ENCODE assay signal across 23 cellular contexts in genomic region chr17:79981661-79982101, GRCh38. TPM values are rescaled to one million over a fixed set of nuclear protein-coding genes. Genes with fewer than 3 reads are reported as not detected.
DNase-seq lines count a peak whose midpoint lies in the region; ATAC-seq and TF ChIP-seq lines count a peak whose summit lies in the region.
"Had no signal": no experiment of that assay in that cellular context is flagged by ENCODE, and none has a peak within 500 bp of the region (broad histone marks: within the 10 kb centered on the region; RNA-seq: fewer than 3 reads in every experiment).

No MANE protein-coding gene starts in this region.

- H3K4me1 ChIP-seq in mucosa of descending colon (ENCODE audit: low read depth): peaks cover 2% of the 10 kb centered on the region
- peaks cover 8% of the 10 kb centered on the region for H3K4me1 ChIP-seq in upper lobe of right lung
- H3K4me1 ChIP-seq: uterus had no signal

- H3K9me3 ChIP-seq in mucosa of descending colon (no peaks in the 10 kb centered on the region), upper lobe of right lung (no peaks in the 10 kb centered on the region)
- H3K9me3 ChIP-seq: BLaER1, neutrophil, uterus had no signal

- ATAC-seq in Right ventricle myocardium inferior (no peak), left ventricle myocardium superior (no peak), mucosa of descending colon (no peak), upper lobe of right lung (no peak), HG02642 (IDR thresholded peaks at IDR 0.05; ENCODE audit: poor library complexity, unreplicated experiment) (no peak), GM21526 (IDR thresholded peaks at IDR 0.05; ENCODE audit: low FRiP score, unreplicated experiment) (no peak)
- ATAC-seq: GM12878, Panc1 had no signal

- H3K27me3 ChIP-seq in dorsolateral prefrontal cortex: no peaks in the 10 kb centered on the region
- no peaks in the 10 kb centered on the region for H3K27me3 ChIP-seq in upper lobe of right lung
- H3K27me3 ChIP-seq: BLaER1, uterus had no signal

- H3K36me3 ChIP-seq in mucosa of descending colon (ENCODE audit: low read depth): no peaks in the 10 kb centered on the region
- no peaks in the 10 kb centered on the region for H3K36me3 ChIP-seq in upper lobe of right lung
- H3K36me3 ChIP-seq: BLaER1, neutrophil, uterus had no signal

- no peak overlapping the region for H3K4me3 ChIP-seq in dorsolateral prefrontal cortex
- no peak overlapping the region for H3K4me3 ChIP-seq in mucosa of descending colon
- no peak overlapping the region for H3K4me3 ChIP-seq in upper lobe of right lung
- H3K4me3 ChIP-seq: BLaER1, GM12878, uterus had no signal

- intact Hi-C loops in Right ventricle myocardium inferior (cut with DNase I): no loop called here
- intact Hi-C loops in left ventricle myocardium superior (cut with micrococcal nuclease): no loop called here
- intact Hi-C loops in dorsolateral prefrontal cortex (cut with DNase I): no loop called here
- intact Hi-C loops in mucosa of descending colon (cut with DNase I, micrococcal nuclease): loop anchor here in 1 of 2 donors (10.0 kb wide), 1 partner anchor 137 kb away; no protein-coding TSS in a partner anchor
- intact Hi-C loops in upper lobe of right lung (cut with DNase I): no loop called here

- TF ChIP-seq CTCF in dorsolateral prefrontal cortex (IDR thresholded peaks at IDR 0.05 in 54 of 56, conservative IDR thresholded peaks at IDR 0.05 in 2 of 56; ENCODE audit: low read depth in 1 of 56, partially characterized antibody in 56 of 56) (no peak), mucosa of descending colon (IDR thresholded peaks at IDR 0.05) (no peak), upper lobe of right lung (IDR thresholded peaks at IDR 0.05) (no peak)

- H3K27ac ChIP-seq in dorsolateral prefrontal cortex (no peak overlapping the region), upper lobe of right lung (no peak overlapping the region)
- H3K27ac ChIP-seq: BLaER1, neutrophil, uterus, VCaP had no signal

- DNase-seq in Right ventricle myocardium inferior (ENCODE audit: missing footprints) (peak; percentile 51), left ventricle myocardium superior (no peak), dorsolateral prefrontal cortex (peak in 7 of 10 donors; percentile 1 to 32 (median 21)), mucosa of descending colon (peak in 2 of 3 donors; percentile 16 to 39), upper lobe of right lung (peak; percentile 46), NCI-H1436 treated with DMSO at 0.1 percent for 48 hours (lab: John Stamatoyannopoulos, UW) (no peak)
- DNase-seq: activated CD4-positive, alpha-beta T cell treated with anti-CD3 and anti-CD28 coated beads, Interleukin-2, amount 50 U/mL, for 4 hours; central memory CD4-positive, alpha-beta T cell; DND-41; effector CD4-positive, alpha-beta T cell; foreskin melanocyte; NCI-H1105; NCI-H2081 treated with DMSO at 0.1 percent for 48 hours; NCI-H446 treated with DMSO at 0.1 percent for 48 hours; stimulated activated CD4-positive, alpha-beta T cell treated with anti-CD3 and anti-CD28 coated beads, Interleukin-15, amount 100 ng/mL, for 24 hours had no signal

RNA-seq across cellular contexts. Expression of gene TBC1D16, which starts 54.0 kb away (rescaled TPM):
- total RNA-seq in Right ventricle myocardium inferior (16.3 TPM), left ventricle myocardium superior (13.1 TPM), dorsolateral prefrontal cortex (10 to 100 TPM; 15.4 to 54.1 (median 29.0) TPM), mucosa of descending colon (10 to 100 TPM; 10.9 to 23.4 (median 22.1) TPM), upper lobe of right lung (21.7 TPM)

RNA-seq across cellular contexts. Expression of gene CCDC40, which starts 54.8 kb away (rescaled TPM):
- total RNA-seq in Right ventricle myocardium inferior (5.4 TPM), left ventricle myocardium superior (5.8 TPM), dorsolateral prefrontal cortex (10 to 100 TPM in 106 of 120 experiments, 1 to 10 TPM in 14; 6.5 to 39.9 (median 15.8) TPM), mucosa of descending colon (1 to 10 TPM; 2.1 to 5.9 (median 2.7) TPM), upper lobe of right lung (3.5 TPM)

Comparison
In these comparisons a context has a peak if more than half of its experiments do, and no peak if none do; other contexts are left out.
1. DNase-seq: peak in Right ventricle myocardium inferior (single experiment), dorsolateral prefrontal cortex (7 of 10), mucosa of descending colon (2 of 3) and upper lobe of right lung (single experiment); none in left ventricle myocardium superior (single experiment) and NCI-H1436 treated with DMSO at 0.1 percent for 48 hours (single experiment).